In the genomic region with DNA sequence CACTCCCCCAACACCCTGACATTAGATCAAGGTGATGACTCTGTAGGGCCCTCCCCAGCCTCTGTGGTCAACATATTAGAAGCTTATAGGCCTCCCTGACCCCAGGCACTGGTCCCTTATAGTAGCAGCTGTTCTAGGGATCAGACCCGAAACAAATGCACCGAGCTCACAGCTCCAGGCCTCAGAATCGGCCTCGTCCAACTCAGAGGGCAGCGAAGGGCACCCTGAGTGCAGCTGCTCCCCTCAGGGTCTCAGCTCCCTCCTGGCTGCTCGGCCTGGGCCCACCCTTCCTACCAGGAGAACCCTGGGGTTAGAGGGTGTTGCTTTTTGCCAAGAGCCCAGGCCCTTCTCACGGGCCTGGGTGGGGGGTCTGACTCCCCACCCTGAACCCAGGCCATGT, we compare ENCODE assay signal across 1 cellular context.
A peak's percentile ranks its signal among the peaks of the same experiment; 100 is the strongest.
TF ChIP-seq lines count a peak whose summit lies in the region.

No MANE protein-coding gene starts in this region.

TF ChIP-seq in HepG2, 621 proteins besides CTCF, POLR2A, EP300 and RAD21:
- TF ChIP-seq AGO2 (optimal IDR thresholded peaks at IDR 0.05; ENCODE audit: low read depth, low read length) (peak; percentile 51), ZNF207 (IDR thresholded peaks at IDR 0.05; ENCODE audit: borderline replicate concordance) (no peak), PRPF4 (IDR thresholded peaks at IDR 0.05; ENCODE audit: low read depth, low read length, poor library complexity, severe bottlenecking) (no peak)
